ENCODE assay signal across 12 cellular contexts in the genomic region with DNA sequence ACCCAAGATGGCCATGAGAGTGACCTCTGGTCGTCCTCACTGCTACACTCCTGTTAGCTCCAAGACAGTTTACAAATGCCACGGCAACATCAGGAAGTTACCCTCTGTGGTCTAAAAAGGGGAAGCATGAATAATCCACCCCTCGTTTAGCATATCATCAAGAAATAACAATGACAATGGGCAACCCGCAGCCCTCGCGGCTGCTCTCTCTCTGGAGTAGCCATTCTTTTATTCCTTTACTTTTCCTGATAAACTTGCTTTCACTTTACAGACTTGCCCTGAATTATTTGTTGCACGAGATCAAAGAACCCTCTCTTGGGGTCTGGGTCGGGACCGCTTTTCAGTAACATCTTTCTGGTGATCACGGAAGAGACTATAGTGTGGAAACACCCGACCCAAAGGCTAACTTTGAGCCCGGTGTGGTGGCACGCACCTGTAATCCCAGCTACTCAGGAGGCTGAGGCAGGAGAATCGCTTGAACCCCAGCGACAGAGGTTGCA. TPM values are rescaled to one million over a fixed set of nuclear protein-coding genes. Genes with fewer than 3 reads are reported as not detected.
DNase-seq lines count a peak whose midpoint lies in the region; ATAC-seq, FAIRE-seq and TF ChIP-seq lines count a peak whose summit lies in the region.
"Had no signal": no experiment of that assay in that cellular context is flagged by ENCODE, and none has a peak within 500 bp of the region (broad histone marks: within the 10 kb centered on the region; RNA-seq: fewer than 3 reads in every experiment).

No MANE protein-coding gene starts in this region.

- H3K36me3 ChIP-seq in ES-I3 (ENCODE audit: insufficient read depth, low read length) (no peaks in the 10 kb centered on the region), astrocyte (ENCODE audit: insufficient read depth, low read length) (no peaks in the 10 kb centered on the region), ascending aorta (no peaks in the 10 kb centered on the region)
- H3K36me3 ChIP-seq in naive thymus-derived CD4-positive, alpha-beta T cell (ENCODE audit: control insufficient read depth in 2 of 3, insufficient read depth in 3 of 3, low read length in 3 of 3), result no peaks in the 10 kb centered on the region

- peak; percentile 60 for ATAC-seq in naive thymus-derived CD4-positive, alpha-beta T cell
- no peak for ATAC-seq in activated T-helper 17 cell treated with anti-CD3 and anti-CD28 coated beads, Interleukin-2, amount 50 U/mL, for 72 hours (replicated peaks)
- no peak for ATAC-seq in GM18505 (IDR thresholded peaks at IDR 0.05; ENCODE audit: unreplicated experiment)

- H2AFZ ChIP-seq in astrocyte (ENCODE audit: low read depth, low read length), result no peak overlapping the region

- H3K27me3 Mint-ChIP-seq in astrocyte (ENCODE audit: low read depth, unreplicated experiment), result peaks cover 14% of the 10 kb centered on the region
- H3K27me3 Mint-ChIP-seq in naive thymus-derived CD4-positive, alpha-beta T cell, result peaks cover 0 to 20% (median 13%) of the 10 kb centered on the region in 5 donors
- H3K27me3 Mint-ChIP-seq in activated T-helper 17 cell treated with anti-CD3 and anti-CD28 coated beads, Interleukin-2, amount 50 U/mL, for 72 hours, result peaks cover 12% of the 10 kb centered on the region

- peak; percentile 36 for DNase-seq in NAMALWA (ENCODE audit: low spot score)
- DNase-seq in astrocyte (ENCODE audit: low read depth), result no peak
- DNase-seq in naive thymus-derived CD4-positive, alpha-beta T cell, result no peak
- no peak for DNase-seq in KG1 (lab: John Stamatoyannopoulos, UW)
- DNase-seq in ascending aorta (ENCODE audit: low spot score in 2 of 2), result no peak
- DNase-seq: aorta; CD4-positive, alpha-beta memory T cell; kidney; NCI-H187 treated with DMSO at 0.1 percent for 48 hours had no signal

- intact Hi-C loops in naive thymus-derived CD4-positive, alpha-beta T cell (cut with micrococcal nuclease), result no loop called here
- intact Hi-C loops in ascending aorta (cut with DNase I), result no loop called here

- no peaks in the 10 kb centered on the region for H3K27me3 ChIP-seq in astrocyte (ENCODE audit: insufficient read depth, low read length)
- no peaks in the 10 kb centered on the region for H3K27me3 ChIP-seq in naive thymus-derived CD4-positive, alpha-beta T cell (ENCODE audit: control insufficient read depth in 2 of 2, insufficient read depth in 2 of 2, low read length in 2 of 2)
- no peaks in the 10 kb centered on the region for H3K27me3 ChIP-seq in ascending aorta

- CTCF ChIA-PET in naive thymus-derived CD4-positive, alpha-beta T cell (lab: Charles Lee), result interaction anchor here (0.9 kb wide), 1 partner anchor 14 kb away, joined by 4 read pairs; no protein-coding TSS in a partner anchor

- H3K27ac Mint-ChIP-seq in astrocyte (ENCODE audit: unreplicated experiment), result no peak overlapping the region
- peak overlapping the region in 1 of 9 donors; percentile 28 for H3K27ac Mint-ChIP-seq in naive thymus-derived CD4-positive, alpha-beta T cell
- H3K27ac Mint-ChIP-seq in activated T-helper 17 cell treated with anti-CD3 and anti-CD28 coated beads, Interleukin-2, amount 50 U/mL, for 72 hours, result no peak overlapping the region

- no peak for FAIRE-seq in astrocyte (lab: Jason Lieb, UNC)
- FAIRE-seq: kidney had no signal

- H4K20me1 ChIP-seq in astrocyte (ENCODE audit: insufficient read depth, low read length), result no peaks in the 10 kb centered on the region

- H3K9ac ChIP-seq in ES-I3 (ENCODE audit: low read depth, low read length) (peak overlapping the region; percentile 33; the same call in 1 of the 2 replicates), astrocyte (ENCODE audit: low read length) (no peak overlapping the region)

- POLR2A ChIA-PET in naive thymus-derived CD4-positive, alpha-beta T cell (lab: Charles Lee), result no interaction called here

- H3K4me1 ChIP-seq in ES-I3 (ENCODE audit: insufficient read depth, low read length) (peaks cover 8% of the 10 kb centered on the region), astrocyte (ENCODE audit: insufficient read depth, low read length) (peaks cover 5% of the 10 kb centered on the region), ascending aorta (no peaks in the 10 kb centered on the region)
- H3K4me1 ChIP-seq in naive thymus-derived CD4-positive, alpha-beta T cell (ENCODE audit: control insufficient read depth in 2 of 2, insufficient read depth in 2 of 2, low read length in 2 of 2), result no peaks in the 10 kb centered on the region

- no peaks in the 10 kb centered on the region for H3K9me3 ChIP-seq in ES-I3 (ENCODE audit: control insufficient read depth, insufficient read depth, low read length)
- no peaks in the 10 kb centered on the region for H3K9me3 ChIP-seq in astrocyte (ENCODE audit: insufficient read depth, low read depth, low read length)
- no peaks in the 10 kb centered on the region for H3K9me3 ChIP-seq in naive thymus-derived CD4-positive, alpha-beta T cell (ENCODE audit: control insufficient read depth in 2 of 3, low read length in 3 of 3)
- H3K9me3 ChIP-seq in ascending aorta, result no peaks in the 10 kb centered on the region

- H3K4me3 Mint-ChIP-seq in astrocyte (ENCODE audit: unreplicated experiment), result no peak overlapping the region
- peak overlapping the region in 7 of 10 donors; percentile 6 to 50 (median 20) for H3K4me3 Mint-ChIP-seq in naive thymus-derived CD4-positive, alpha-beta T cell
- H3K4me3 Mint-ChIP-seq in activated T-helper 17 cell treated with anti-CD3 and anti-CD28 coated beads, Interleukin-2, amount 50 U/mL, for 72 hours, result no peak overlapping the region

- no peaks in the 10 kb centered on the region for H3K79me2 ChIP-seq in astrocyte (ENCODE audit: insufficient read depth, low read length)

- no peaks in the 10 kb centered on the region for H3K36me3 Mint-ChIP-seq in astrocyte (ENCODE audit: low read depth, unreplicated experiment)
- peaks cover 0 to 4% (median 0%) of the 10 kb centered on the region in 5 donors for H3K36me3 Mint-ChIP-seq in naive thymus-derived CD4-positive, alpha-beta T cell
- H3K36me3 Mint-ChIP-seq in activated T-helper 17 cell treated with anti-CD3 and anti-CD28 coated beads, Interleukin-2, amount 50 U/mL, for 72 hours (ENCODE audit: low read depth), result no peaks in the 10 kb centered on the region

- H3K9me3 Mint-ChIP-seq in astrocyte (ENCODE audit: unreplicated experiment), result peaks cover 4% of the 10 kb centered on the region
- no peaks in the 10 kb centered on the region for H3K9me3 Mint-ChIP-seq in naive thymus-derived CD4-positive, alpha-beta T cell
- no peaks in the 10 kb centered on the region for H3K9me3 Mint-ChIP-seq in activated T-helper 17 cell treated with anti-CD3 and anti-CD28 coated beads, Interleukin-2, amount 50 U/mL, for 72 hours
- H3K9me3 Mint-ChIP-seq: CD4-positive, alpha-beta memory T cell had no signal

- no peak overlapping the region for H3K4me3 ChIP-seq in astrocyte (ENCODE audit: insufficient read depth, low read depth, low read length)
- H3K4me3 ChIP-seq in naive thymus-derived CD4-positive, alpha-beta T cell (ENCODE audit: low read length), result no peak overlapping the region
- peak overlapping the region in 1 of 2 donors; percentile 22 for H3K4me3 ChIP-seq in ascending aorta

- peak overlapping the region; percentile 62 for H3K4me2 ChIP-seq in astrocyte (ENCODE audit: low read length)

- no peak overlapping the region for H3K27ac ChIP-seq in astrocyte (ENCODE audit: low read depth, low read length)
- no peak overlapping the region for H3K27ac ChIP-seq in naive thymus-derived CD4-positive, alpha-beta T cell (ENCODE audit: low read depth, low read length)
- no peak overlapping the region for H3K27ac ChIP-seq in ascending aorta

- no peak for TF ChIP-seq POLR2A in GM18505 (IDR thresholded peaks at IDR 0.05; ENCODE audit: borderline replicate concordance, extremely low read depth, insufficient read depth, insufficient read length)

- peaks cover 4% of the 10 kb centered on the region for H3K4me1 Mint-ChIP-seq in astrocyte (ENCODE audit: low read depth, unreplicated experiment)
- H3K4me1 Mint-ChIP-seq in naive thymus-derived CD4-positive, alpha-beta T cell, result peaks cover 0 to 5% (median 4%) of the 10 kb centered on the region in 7 donors
- H3K4me1 Mint-ChIP-seq in activated T-helper 17 cell treated with anti-CD3 and anti-CD28 coated beads, Interleukin-2, amount 50 U/mL, for 72 hours, result peaks cover 7% of the 10 kb centered on the region
- H3K4me1 Mint-ChIP-seq: CD4-positive, alpha-beta memory T cell had no signal

- no peak for TF ChIP-seq CTCF in astrocyte (IDR thresholded peaks at IDR 0.05; ENCODE audit: insufficient read depth, low read depth, low read length)
- TF ChIP-seq CTCF in ascending aorta (IDR thresholded peaks at IDR 0.05), result no peak

RNA-seq across cellular contexts. Expression of a gene that starts 19.8 kb away (rescaled TPM):
- total RNA-seq in astrocyte, result 48.0 and 51.0 TPM in 2 replicates
- 10 to 100 TPM; 23.5 to 31.0 (median 27.8) TPM for total RNA-seq in naive thymus-derived CD4-positive, alpha-beta T cell
- 10 to 100 TPM; 17.1 to 43.7 TPM for polyA plus RNA-seq in naive thymus-derived CD4-positive, alpha-beta T cell
- total RNA-seq in activated T-helper 17 cell treated with anti-CD3 and anti-CD28 coated beads, Interleukin-2, amount 50 U/mL, for 72 hours, result 10 to 100 TPM; 38.7 to 43.1 TPM
- 8.2 TPM for total RNA-seq in ascending aorta

RNA-seq across cellular contexts. Expression of a gene that starts 48.7 kb away (rescaled TPM):
- total RNA-seq in astrocyte (264 and 289 TPM in 2 replicates), ascending aorta (128 TPM)
- total RNA-seq in naive thymus-derived CD4-positive, alpha-beta T cell, result 100 to 1,000 TPM; 378 to 509 (median 428) TPM
- 100 to 1,000 TPM; 282 to 474 TPM for polyA plus RNA-seq in naive thymus-derived CD4-positive, alpha-beta T cell
- 100 to 1,000 TPM; 336 to 438 TPM for total RNA-seq in activated T-helper 17 cell treated with anti-CD3 and anti-CD28 coated beads, Interleukin-2, amount 50 U/mL, for 72 hours

Comparison
In these comparisons a context has a peak if more than half of its experiments do, and no peak if none do; other contexts are left out.
1. H3K4me3 Mint-ChIP-seq: peak in naive thymus-derived CD4-positive, alpha-beta T cell (7 of 10); none in astrocyte (single experiment) and activated T-helper 17 cell treated with anti-CD3 and anti-CD28 coated beads, Interleukin-2, amount 50 U/mL, for 72 hours (single experiment).